Comparison of ENCODE assay signal across 1 cellular context in the genomic region with DNA sequence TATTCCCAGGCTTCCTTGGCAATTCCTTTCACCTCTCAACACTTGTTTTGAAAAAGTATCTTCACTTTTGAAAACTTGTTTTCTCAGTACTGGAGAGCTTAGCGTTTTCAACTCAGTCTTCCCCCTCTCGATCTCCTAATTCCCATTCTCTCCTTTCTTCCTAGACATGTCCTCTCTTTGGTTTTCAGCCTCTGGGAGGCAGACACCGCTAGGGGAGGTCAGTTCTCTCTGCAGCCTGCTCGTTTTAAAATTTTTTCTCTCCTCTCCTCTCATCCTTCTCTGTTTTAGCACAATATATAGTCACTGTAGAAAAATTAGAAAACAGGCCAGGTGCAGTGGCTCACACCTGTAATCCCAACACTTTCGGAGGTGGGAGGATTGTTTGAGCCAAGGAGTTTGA.
TF ChIP-seq lines count a peak whose summit lies in the region.

No MANE protein-coding gene starts in this region.

TF ChIP-seq in K562, 482 proteins besides CTCF, POLR2A, EP300 and RAD21:
- TF ChIP-seq NCOA2 (IDR thresholded peaks at IDR 0.05; ENCODE audit: partially characterized antibody in 2 of 2) (no peak), MAZ (CRISPR knock-in tag; conservative IDR thresholded peaks at IDR 0.05 in 1 of 2, IDR thresholded peaks at IDR 0.05 in 1 of 2) (no peak), BMI1 (IDR thresholded peaks at IDR 0.05; ENCODE audit: low read length) (no peak), PHF21A (IDR thresholded peaks at IDR 0.05; ENCODE audit: borderline replicate concordance, low read depth) (no peak)
- TF ChIP-seq, protein P1, sequence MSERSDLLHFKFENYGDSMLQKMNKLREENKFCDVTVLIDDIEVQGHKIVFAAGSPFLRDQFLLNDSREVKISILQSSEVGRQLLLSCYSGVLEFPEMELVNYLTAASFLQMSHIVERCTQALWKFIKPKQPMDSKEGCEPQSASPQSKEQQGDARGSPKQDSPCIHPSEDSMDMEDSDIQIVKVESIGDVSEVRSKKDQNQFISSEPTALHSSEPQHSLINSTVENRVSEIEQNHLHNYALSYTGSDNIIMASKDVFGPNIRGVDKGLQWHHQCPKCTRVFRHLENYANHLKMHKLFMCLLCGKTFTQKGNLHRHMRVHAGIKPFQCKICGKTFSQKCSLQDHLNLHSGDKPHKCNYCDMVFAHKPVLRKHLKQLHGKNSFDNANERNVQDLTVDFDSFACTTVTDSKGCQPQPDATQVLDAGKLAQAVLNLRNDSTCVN (CRISPR knock-in tag; IDR thresholded peaks at IDR 0.05): no peak
